8 cellular contexts compared by ENCODE assay signal in the genomic region with DNA sequence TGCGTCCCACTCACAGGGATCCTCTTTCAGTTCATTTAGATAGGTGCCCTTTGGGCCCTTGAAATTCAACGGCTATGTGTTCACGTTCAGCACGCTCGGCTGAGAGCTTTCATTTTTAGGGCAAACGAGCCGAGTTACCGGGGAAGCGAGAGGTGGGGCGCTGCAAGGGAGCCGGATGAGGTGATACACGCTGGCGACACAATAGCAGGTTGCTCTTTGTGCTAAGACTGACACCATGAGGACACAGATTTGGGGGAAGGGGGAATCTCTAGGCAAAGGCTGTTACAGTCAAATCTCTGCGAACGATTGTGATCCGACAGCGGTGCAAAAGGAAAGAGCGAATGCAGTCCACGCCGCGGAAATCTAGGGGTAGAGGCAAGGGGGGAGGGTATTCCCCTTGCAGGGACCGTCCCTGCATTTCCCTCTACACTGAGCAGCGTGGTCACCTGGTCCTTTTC. TPM values are rescaled to one million over a fixed set of nuclear protein-coding genes. Genes with fewer than 3 reads are reported as not detected.
DNase-seq lines count a peak whose midpoint lies in the region; TF ChIP-seq lines count a peak whose summit lies in the region.

No MANE protein-coding gene starts in this region.

- under 1% methylated on average over 22 of the region's 23 CpGs for WGBS in prostate gland

- no peaks in the 10 kb centered on the region for H3K36me3 ChIP-seq in ES-I3 (ENCODE audit: insufficient read depth, low read length)
- H3K36me3 ChIP-seq in prostate gland = no peaks in the 10 kb centered on the region

- H3K9ac ChIP-seq in ES-I3 (ENCODE audit: low read depth, low read length) = peak overlapping the region; percentile 76

- H3K4me3 ChIP-seq in fibroblast of the aortic adventitia (ENCODE audit: low read depth, low read length) (peak overlapping the region; percentile 68), prostate gland (peak overlapping the region; percentile 64 to 95)

- H3K27ac ChIP-seq in prostate gland = peak overlapping the region; percentile 89 to 97

- H3K9me3 ChIP-seq in ES-I3 (ENCODE audit: control insufficient read depth, insufficient read depth, low read length) (no peaks in the 10 kb centered on the region), prostate gland (no peaks in the 10 kb centered on the region)

- TF ChIP-seq POLR2A in prostate gland (IDR thresholded peaks at IDR 0.05) = no peak

- peak; percentile 67 for DNase-seq in GM20000 (ENCODE audit: low spot score)
- peak; percentile 25 for DNase-seq in HuH-7.5 (ENCODE audit: low spot score)
- DNase-seq in activated CD4-positive, alpha-beta T cell treated with anti-CD3 and anti-CD28 coated beads, Interleukin-2, amount 50 U/mL, for 4 hours = peak; percentile 60 to 63
- no peak for DNase-seq in fibroblast of the aortic adventitia (ENCODE audit: low read depth)
- DNase-seq in prostate gland (ENCODE audit: low spot score) = no peak
- no peak for DNase-seq in SHP77 (lab: John Stamatoyannopoulos, UW)
- DNase-seq in SIG-M5 treated with dmso at 0.1 percent for 504 hours (lab: John Stamatoyannopoulos, UW; ENCODE audit: unreplicated experiment) = no peak

- intact Hi-C loops in prostate gland (cut with DNase I) = loop anchor here (5.0 to 10.0 kb wide), 2 partner anchors 272 to 385 kb away; no protein-coding TSS in a partner anchor

- peaks cover 4% of the 10 kb centered on the region; the same call in 1 of the 2 replicates for H3K4me1 ChIP-seq in ES-I3 (ENCODE audit: insufficient read depth, low read length)
- H3K4me1 ChIP-seq in prostate gland (replicated peaks) = no peaks in the 10 kb centered on the region

- TF ChIP-seq CTCF in GM20000 (IDR thresholded peaks at IDR 0.05; ENCODE audit: extremely low read depth, missing control alignments) (no peak), fibroblast of the aortic adventitia (IDR thresholded peaks at IDR 0.05; ENCODE audit: insufficient read depth, low read length) (no peak), prostate gland (IDR thresholded peaks at IDR 0.05) (no peak)

- no peaks in the 10 kb centered on the region for H3K27me3 ChIP-seq in prostate gland (replicated peaks; ENCODE audit: insufficient read depth)

RNA-seq across cellular contexts. Expression of a gene that starts 0.7 kb away (rescaled TPM):
- total RNA-seq in fibroblast of the aortic adventitia (ENCODE audit: low replicate concordance) (0.99 and 2.0 TPM in 2 replicates), prostate gland (1 to 10 TPM in 1 of 2 donors, under 1 TPM in 1; 0.55 to 1.1 TPM)

RNA-seq across cellular contexts. Expression of a gene that starts 0.8 kb away (rescaled TPM):
- total RNA-seq in fibroblast of the aortic adventitia (ENCODE audit: low replicate concordance) (132 and 316 TPM in 2 replicates), prostate gland (10 to 100 TPM; 85.8 to 90.2 TPM)

RNA-seq across cellular contexts. Expression of a gene that starts 44.6 kb away (rescaled TPM):
- 45.2 and 51.8 TPM in 2 replicates for total RNA-seq in fibroblast of the aortic adventitia (ENCODE audit: low replicate concordance)
- total RNA-seq in prostate gland = 10 to 100 TPM; 50.2 to 59.6 TPM

Comparison
In these comparisons a context has a peak if more than half of its experiments do, and no peak if none do; other contexts are left out.
1. DNase-seq: peak in GM20000 (single experiment), HuH-7.5 (single experiment) and activated CD4-positive, alpha-beta T cell treated with anti-CD3 and anti-CD28 coated beads, Interleukin-2, amount 50 U/mL, for 4 hours (2 of 2); none in fibroblast of the aortic adventitia (single experiment), prostate gland (single experiment), SHP77 (0 of 2) and SIG-M5 treated with dmso at 0.1 percent for 504 hours (single experiment).